In genomic region chr16:22374311-22375116, GRCh38 we compare ENCODE assay signal across 8 cellular contexts. TPM values are rescaled to one million over a fixed set of nuclear protein-coding genes. Genes with fewer than 3 reads are reported as not detected.
A peak's percentile ranks its signal among the peaks of the same experiment; 100 is the strongest.
DNase-seq lines count a peak whose midpoint lies in the region; ATAC-seq, FAIRE-seq and TF ChIP-seq lines count a peak whose summit lies in the region.

Gene CDR2 (minus strand): TSS chr16:22374619. CDS start chr16:22374309, 310 bp downstream.

- H3K36me3 Mint-ChIP-seq in activated naive CD8-positive, alpha-beta T cell treated with anti-CD3 and anti-CD28 coated beads, Interleukin-2, amount 10 ng/mL, durations not matched to agents 7 days and 5 days = peaks cover 5% of the 10 kb centered on the region

- ATAC-seq in HG02798 (IDR thresholded peaks at IDR 0.05; ENCODE audit: poor library complexity, unreplicated experiment) = peak; percentile 97
- peak; percentile 94 for ATAC-seq in activated naive CD8-positive, alpha-beta T cell treated with anti-CD3 and anti-CD28 coated beads, Interleukin-2, amount 10 ng/mL, durations not matched to agents 7 days and 5 days (ENCODE audit: low read depth)
- ATAC-seq in Right ventricle myocardium inferior = peak; percentile 98

- peak; percentile 92 for FAIRE-seq in GM12891 (lab: Jason Lieb, UNC)

- peaks cover 39% of the 10 kb centered on the region for H3K4me1 Mint-ChIP-seq in activated naive CD8-positive, alpha-beta T cell treated with anti-CD3 and anti-CD28 coated beads, Interleukin-2, amount 10 ng/mL, durations not matched to agents 7 days and 5 days

- peaks cover 5% of the 10 kb centered on the region for H3K4me1 ChIP-seq in ovary (ENCODE audit: insufficient read depth)
- peaks cover 32 to 33% of the 10 kb centered on the region in 2 donors for H3K4me1 ChIP-seq in thyroid gland

- H3K27ac ChIP-seq in ovary (peak within 1 kb of the TSS; percentile 64 to 70), thyroid gland (peak within 1 kb of the TSS; percentile 89 to 95 (median 91))

- DNase-seq in GM12891 (ENCODE audit: insufficient read length, low spot score) (peak; percentile 96), NCI-H1417 treated with DMSO at 0.1 percent for 48 hours (lab: John Stamatoyannopoulos, UW) (peak; percentile 73), SW 1271 (lab: John Stamatoyannopoulos, UW) (peak; percentile 70 to 90), Right ventricle myocardium inferior (ENCODE audit: missing footprints) (peak; percentile 98), ovary (peak; percentile 98 to 99 (median 99)), thyroid gland (peak; percentile 99)
- peak; percentile 97 for DNase-seq in activated naive CD8-positive, alpha-beta T cell treated with anti-CD3 and anti-CD28 coated beads, Interleukin-2, amount 10 ng/mL, durations not matched to agents 7 days and 5 days

- H3K9me3 Mint-ChIP-seq in activated naive CD8-positive, alpha-beta T cell treated with anti-CD3 and anti-CD28 coated beads, Interleukin-2, amount 10 ng/mL, durations not matched to agents 7 days and 5 days = no peaks in the 10 kb centered on the region

- POLR2A ChIA-PET in activated naive CD8-positive, alpha-beta T cell treated with anti-CD3 and anti-CD28 coated beads, Interleukin-2, amount 10 ng/mL, durations not matched to agents 7 days and 5 days (lab: Charles Lee) = interaction anchor here (0.8 to 10.5 kb wide), 3 partner anchors 9 to 31 kb away, joined by 3 to 108 read pairs (median 3); no protein-coding TSS in a partner anchor

- no peak for TF ChIP-seq CTCF in ovary (IDR thresholded peaks at IDR 0.05)
- peak in 1 of 6 experiments; percentile 8 for TF ChIP-seq CTCF in thyroid gland (IDR thresholded peaks at IDR 0.05)

- H3K9me3 ChIP-seq in ovary = no peaks in the 10 kb centered on the region
- no peaks in the 10 kb centered on the region for H3K9me3 ChIP-seq in thyroid gland

- H3K36me3 ChIP-seq in ovary (no peaks in the 10 kb centered on the region), thyroid gland (no peaks in the 10 kb centered on the region)

- no peaks in the 10 kb centered on the region for H3K27me3 ChIP-seq in ovary
- no peaks in the 10 kb centered on the region for H3K27me3 ChIP-seq in thyroid gland

- no peak for TF ChIP-seq EP300 in ovary (IDR thresholded peaks at IDR 0.05)

- H3K4me3 ChIP-seq in ovary (peak within 1 kb of the TSS; percentile 87), thyroid gland (replicated peaks in 1 of 3) (peak within 1 kb of the TSS; percentile 48 to 93 (median 85))

- WGBS in ovary, 3 donors = 0 to 1% (median 0%) methylated on average over 38 to 96 of the region's 96 CpGs
- 0% methylated on average over 34 to 36 of the region's 96 CpGs for WGBS in thyroid gland, 2 donors

- intact Hi-C loops in Right ventricle myocardium inferior (cut with DNase I) (loop anchor here (1.0 kb wide), 1 partner anchor 179 kb away; no protein-coding TSS in a partner anchor), ovary (cut with DNase I) (loop anchor here in 3 of 4 donors (5.0 to 10.0 kb wide), 2 partner anchors 50 to 53 kb away; no protein-coding TSS in a partner anchor), thyroid gland (cut with DNase I) (no loop called here)

- H3K27me3 Mint-ChIP-seq in activated naive CD8-positive, alpha-beta T cell treated with anti-CD3 and anti-CD28 coated beads, Interleukin-2, amount 10 ng/mL, durations not matched to agents 7 days and 5 days = peaks cover 11% of the 10 kb centered on the region

- peak within 1 kb of the TSS; percentile 91 for H3K27ac Mint-ChIP-seq in activated naive CD8-positive, alpha-beta T cell treated with anti-CD3 and anti-CD28 coated beads, Interleukin-2, amount 10 ng/mL, durations not matched to agents 7 days and 5 days

- peak; percentile 84 for TF ChIP-seq POLR2A in GM12891 (IDR thresholded peaks at IDR 0.05; ENCODE audit: low read depth, low read length)
- peak; percentile 78 for TF ChIP-seq POLR2A in ovary (IDR thresholded peaks at IDR 0.05)
- peak; percentile 75 to 99 for TF ChIP-seq POLR2A in thyroid gland (IDR thresholded peaks at IDR 0.05)

- peak within 1 kb of the TSS; percentile 93 for H3K4me3 Mint-ChIP-seq in activated naive CD8-positive, alpha-beta T cell treated with anti-CD3 and anti-CD28 coated beads, Interleukin-2, amount 10 ng/mL, durations not matched to agents 7 days and 5 days

TF ChIP-seq in GM12891, 5 proteins besides CTCF, POLR2A, EP300 and RAD21:
- TF ChIP-seq POLR2AphosphoS5 (IDR thresholded peaks at IDR 0.05; ENCODE audit: low read depth, low read length) = peak; percentile 71
- TF ChIP-seq TAF1 (IDR thresholded peaks at IDR 0.05; ENCODE audit: low read depth, low read length) = peak; percentile 55; the same call in 1 of the 2 replicates
- TF ChIP-seq PAX5 (IDR thresholded peaks at IDR 0.05; ENCODE audit: insufficient read depth, low read length, severe bottlenecking) = no peak
TF ChIP-seq in GM12891: peak in this region for 2.

RNA-seq across cellular contexts. Expression of gene CDR2, which starts in this region (rescaled TPM):
- 10.7 TPM for polyA plus RNA-seq in GM12891 (2012; ENCODE audit: low read depth, missing spikeins)
- 10 to 100 TPM; 42.2 to 48.6 TPM for total RNA-seq in activated naive CD8-positive, alpha-beta T cell treated with anti-CD3 and anti-CD28 coated beads, Interleukin-2, amount 10 ng/mL, durations not matched to agents 7 days and 5 days
- total RNA-seq in Right ventricle myocardium inferior (6.7 TPM), ovary (10 to 100 TPM; 14.3 to 30.3 (median 23.7) TPM), thyroid gland (10 to 100 TPM; 55.5 to 92.8 (median 79.2) TPM)
- polyA plus RNA-seq in ovary = 10 to 100 TPM; 12.7 to 22.9 TPM

Comparison
In these comparisons a context has a peak if more than half of its experiments do, and no peak if none do; other contexts are left out.
1. Peak in every context shown above with its lines: DNase-seq, ATAC-seq, H3K4me3 ChIP-seq and H3K27ac ChIP-seq.